13 cellular contexts compared by ENCODE assay signal in genomic region chr11:36453678-36454077, GRCh38. TPM values are rescaled to one million over a fixed set of nuclear protein-coding genes. Genes with fewer than 3 reads are reported as not detected.
DNase-seq lines count a peak whose midpoint lies in the region; ATAC-seq and TF ChIP-seq lines count a peak whose summit lies in the region.
"Had no signal": no experiment of that assay in that cellular context is flagged by ENCODE, and none has a peak within 500 bp of the region (broad histone marks: within the 10 kb centered on the region; RNA-seq: fewer than 3 reads in every experiment).

No MANE protein-coding gene starts in this region.

- CTCF ChIA-PET in MCF 10A (lab: Yijun Ruan, JAX) = interaction anchor here (0.6 to 2.4 kb wide), 4 partner anchors 22 to 284 kb away, joined by 3 to 15 read pairs (median 3); no protein-coding TSS in a partner anchor

- peak; percentile 40 for DNase-seq in MCF 10A (ENCODE audit: unreplicated experiment)
- no peak for DNase-seq in breast epithelium (ENCODE audit: low spot score in 2 of 2)
- peak; percentile 19 for DNase-seq in OCI-M1 (lab: John Stamatoyannopoulos, UW)
- no peak for DNase-seq in upper lobe of right lung
- no peak for DNase-seq in endodermal cell
- no peak for DNase-seq in suprapubic skin (ENCODE audit: low spot score in 2 of 2)
- DNase-seq: activated naive CD4-positive, alpha-beta T cell treated with Interleukin-2 at 50 U/mL for 16 hours; NCI-H2171; stomach had no signal

- no TSS peak for BruUV-seq in MCF 10A (replicated peaks; lab: Mats Ljungman, UMichigan)

- intact Hi-C loops in MCF 10A (cut with micrococcal nuclease) = no loop called here
- intact Hi-C loops in breast epithelium (cut with DNase I; ENCODE audit: low total_unique reads) = no loop called here
- intact Hi-C loops in upper lobe of right lung (cut with DNase I) = no loop called here

- H3K36me3 Mint-ChIP-seq in MCF 10A (ENCODE audit: insufficient read depth, unreplicated experiment) (peaks cover 11% of the 10 kb centered on the region), endodermal cell (ENCODE audit: low read depth) (no peaks in the 10 kb centered on the region)

- 88 to 91% methylated on average over 3 of the region's 3 CpGs for WGBS in ectodermal cell, 2 experiments
- 95 to 96% methylated on average over 3 of the region's 3 CpGs for WGBS in endodermal cell (ENCODE audit: insufficient coverage in 1 of 2, insufficient read length in 1 of 2), 2 experiments
- 85% methylated on average over 3 of the region's 3 CpGs for WGBS in suprapubic skin

- H3K9me3 ChIP-seq in breast epithelium (no peaks in the 10 kb centered on the region), ectodermal cell (ENCODE audit: control insufficient read depth, low read length) (no peaks in the 10 kb centered on the region), upper lobe of right lung (no peaks in the 10 kb centered on the region), endodermal cell (ENCODE audit: control insufficient read depth, low read length) (no peaks in the 10 kb centered on the region), suprapubic skin (no peaks in the 10 kb centered on the region)
- H3K9me3 ChIP-seq: stomach had no signal

- POLR2A ChIA-PET in MCF 10A (lab: Yijun Ruan, JAX) = no interaction called here

- H3K9me3 Mint-ChIP-seq in MCF 10A (ENCODE audit: unreplicated experiment) (no peaks in the 10 kb centered on the region), endodermal cell (no peaks in the 10 kb centered on the region)

- H3K4me1 ChIP-seq in breast epithelium (peaks cover 21 to 32% of the 10 kb centered on the region in 2 donors), ectodermal cell (ENCODE audit: control insufficient read depth, insufficient read depth, low read length) (peaks cover 47% of the 10 kb centered on the region), upper lobe of right lung (peaks cover 45% of the 10 kb centered on the region), endodermal cell (ENCODE audit: control insufficient read depth, insufficient read depth, low read length) (peaks cover 18% of the 10 kb centered on the region), suprapubic skin (peaks cover 41% of the 10 kb centered on the region)

- H3K9ac ChIP-seq in endodermal cell (ENCODE audit: extremely low read depth, low read length, poor library complexity, severe bottlenecking) = no peak overlapping the region

- H3K27me3 Mint-ChIP-seq in MCF 10A (ENCODE audit: insufficient read depth, unreplicated experiment) (no peaks in the 10 kb centered on the region), endodermal cell (ENCODE audit: insufficient read depth) (peaks cover 26% of the 10 kb centered on the region)
- H3K27me3 Mint-ChIP-seq: B cell had no signal

- no peak overlapping the region for H3K4me3 Mint-ChIP-seq in MCF 10A (ENCODE audit: unreplicated experiment)
- no peak overlapping the region for H3K4me3 Mint-ChIP-seq in endodermal cell
- H3K4me3 Mint-ChIP-seq: B cell had no signal

- H3K27me3 ChIP-seq in breast epithelium = no peaks in the 10 kb centered on the region
- H3K27me3 ChIP-seq in ectodermal cell (ENCODE audit: control insufficient read depth, insufficient read depth, low read length, poor library complexity, severe bottlenecking) = no peaks in the 10 kb centered on the region
- no peaks in the 10 kb centered on the region for H3K27me3 ChIP-seq in upper lobe of right lung
- peaks cover 2% of the 10 kb centered on the region for H3K27me3 ChIP-seq in endodermal cell (ENCODE audit: control insufficient read depth, insufficient read depth, low read length, poor library complexity, severe bottlenecking)
- no peaks in the 10 kb centered on the region for H3K27me3 ChIP-seq in suprapubic skin
- H3K27me3 ChIP-seq: stomach had no signal

- TF ChIP-seq CTCF in MCF 10A (IDR thresholded peaks at IDR 0.05; ENCODE audit: unreplicated experiment) (no peak), breast epithelium (IDR thresholded peaks at IDR 0.05) (no peak), upper lobe of right lung (IDR thresholded peaks at IDR 0.05) (no peak), endodermal cell (conservative IDR thresholded peaks at IDR 0.05) (no peak), suprapubic skin (IDR thresholded peaks at IDR 0.05) (no peak)

- H3K4me1 Mint-ChIP-seq in MCF 10A (ENCODE audit: insufficient read depth, unreplicated experiment) = peaks cover 29% of the 10 kb centered on the region
- peaks cover 26% of the 10 kb centered on the region for H3K4me1 Mint-ChIP-seq in endodermal cell

- peak; percentile 17 for ATAC-seq in upper lobe of right lung
- no peak for ATAC-seq in GM18873 (IDR thresholded peaks at IDR 0.05; ENCODE audit: low FRiP score, unreplicated experiment)
- ATAC-seq: HCT116 had no signal

- no peak overlapping the region for H3K4me3 ChIP-seq in breast epithelium
- H3K4me3 ChIP-seq in ectodermal cell (ENCODE audit: insufficient read depth, low read depth, low read length) = no peak overlapping the region
- H3K4me3 ChIP-seq in upper lobe of right lung = no peak overlapping the region
- H3K4me3 ChIP-seq in endodermal cell (ENCODE audit: low read length) = no peak overlapping the region
- no peak overlapping the region for H3K4me3 ChIP-seq in suprapubic skin
- H3K4me3 ChIP-seq: stomach had no signal

- TF ChIP-seq POLR2A in breast epithelium (IDR thresholded peaks at IDR 0.05) (no peak), suprapubic skin (IDR thresholded peaks at IDR 0.05) (no peak)

- H3K27ac Mint-ChIP-seq in MCF 10A (ENCODE audit: low read depth, unreplicated experiment) = peak overlapping the region; percentile 74
- no peak overlapping the region for H3K27ac Mint-ChIP-seq in endodermal cell
- H3K27ac Mint-ChIP-seq: B cell had no signal

- H3K27ac ChIP-seq in breast epithelium = peak overlapping the region in 1 of 2 donors; percentile 95
- H3K27ac ChIP-seq in ectodermal cell (ENCODE audit: insufficient read depth, low read depth, low read length, poor library complexity, severe bottlenecking) = peak overlapping the region; percentile 21
- H3K27ac ChIP-seq in upper lobe of right lung = no peak overlapping the region
- no peak overlapping the region for H3K27ac ChIP-seq in endodermal cell (ENCODE audit: low read depth, low read length)
- H3K27ac ChIP-seq in suprapubic skin = no peak overlapping the region
- H3K27ac ChIP-seq: stomach had no signal

- H3K36me3 ChIP-seq in breast epithelium = no peaks in the 10 kb centered on the region
- peaks cover 12% of the 10 kb centered on the region for H3K36me3 ChIP-seq in ectodermal cell (ENCODE audit: control insufficient read depth, insufficient read depth, low read length)
- peaks cover 7% of the 10 kb centered on the region for H3K36me3 ChIP-seq in upper lobe of right lung
- H3K36me3 ChIP-seq in endodermal cell (ENCODE audit: control insufficient read depth, insufficient read depth, low read length) = no peaks in the 10 kb centered on the region
- H3K36me3 ChIP-seq in suprapubic skin = peaks cover 3% of the 10 kb centered on the region

- no peak for TF ChIP-seq EP300 in suprapubic skin (IDR thresholded peaks at IDR 0.05)

RNA-seq across cellular contexts. Expression of gene TRAF6, which starts 56.4 kb away (rescaled TPM):
- total RNA-seq in MCF 10A (2022) = 9.2 and 12.2 TPM in 2 replicates
- 10 to 100 TPM; 11.5 to 19.9 (median 16.8) TPM for total RNA-seq in breast epithelium
- 11.7 TPM for polyA plus RNA-seq in ectodermal cell (2013, experiment 1 of 4)
- polyA plus RNA-seq in ectodermal cell (2013, experiment 2 of 4) = 10.9 TPM
- polyA plus RNA-seq in ectodermal cell (2013, experiment 3 of 4) = 10.1 TPM
- 10.4 TPM for polyA plus RNA-seq in ectodermal cell (2013, experiment 4 of 4)
- 13.5 TPM for total RNA-seq in upper lobe of right lung
- 10 to 100 TPM; 10.0 to 11.4 TPM for total RNA-seq in endodermal cell
- polyA plus RNA-seq in endodermal cell (2013, experiment 1 of 2) = 11.5 TPM
- 10.3 TPM for polyA plus RNA-seq in endodermal cell (2013, experiment 2 of 2)
- 10 to 100 TPM; 12.6 to 18.7 (median 18.6) TPM for total RNA-seq in suprapubic skin

Comparison
In these comparisons a context has a peak if more than half of its experiments do, and no peak if none do; other contexts are left out.
1. DNase-seq: peak in MCF 10A (single experiment) and OCI-M1 (single experiment); none in breast epithelium (0 of 2), upper lobe of right lung (single experiment), endodermal cell (single experiment) and suprapubic skin (0 of 2).